18 cellular contexts compared by ENCODE assay signal in genomic region chr14:54728700-54729527, GRCh38.
DNase-seq lines count a peak whose midpoint lies in the region; ATAC-seq and TF ChIP-seq lines count a peak whose summit lies in the region.
"Had no signal": no experiment of that assay in that cellular context is flagged by ENCODE, and none has a peak within 500 bp of the region (broad histone marks: within the 10 kb centered on the region; RNA-seq: fewer than 3 reads in every experiment).

No MANE protein-coding gene starts in this region.

- no peaks in the 10 kb centered on the region for H3K9me3 Mint-ChIP-seq in activated naive CD8-positive, alpha-beta T cell treated with anti-CD3 and anti-CD28 coated beads for 36 hours
- H3K9me3 Mint-ChIP-seq in memory B cell (no peaks in the 10 kb centered on the region), type B pancreatic cell (no peaks in the 10 kb centered on the region)
- no peaks in the 10 kb centered on the region for H3K9me3 Mint-ChIP-seq in activated CD4-positive, alpha-beta memory T cell treated with anti-CD3 and anti-CD28 coated beads for 36 hours
- H3K9me3 Mint-ChIP-seq: activated naive CD4-positive, alpha-beta T cell treated with anti-CD3 and anti-CD28 coated beads, Interleukin-2, amount 50 U/mL, for 24 hours; neural progenitor cell had no signal

- H3K27me3 Mint-ChIP-seq in activated naive CD8-positive, alpha-beta T cell treated with anti-CD3 and anti-CD28 coated beads for 36 hours = peaks cover 15% of the 10 kb centered on the region
- H3K27me3 Mint-ChIP-seq in memory B cell (no peaks in the 10 kb centered on the region), type B pancreatic cell (no peaks in the 10 kb centered on the region)
- peaks cover 20% of the 10 kb centered on the region for H3K27me3 Mint-ChIP-seq in activated CD4-positive, alpha-beta memory T cell treated with anti-CD3 and anti-CD28 coated beads for 36 hours

- H3K27me3 ChIP-seq in cardiac muscle cell (no peaks in the 10 kb centered on the region), right cardiac atrium (ENCODE audit: control insufficient read depth, insufficient read depth) (no peaks in the 10 kb centered on the region), uterus (no peaks in the 10 kb centered on the region)
- H3K27me3 ChIP-seq: neural progenitor cell had no signal

- H3K4me3 ChIP-seq in cardiac muscle cell (no peak overlapping the region), right cardiac atrium (ENCODE audit: low read length) (no peak overlapping the region), uterus (no peak overlapping the region)
- H3K4me3 ChIP-seq: neural progenitor cell had no signal

- H3K36me3 ChIP-seq in cardiac muscle cell (no peaks in the 10 kb centered on the region), uterus (no peaks in the 10 kb centered on the region)
- H3K36me3 ChIP-seq: neural progenitor cell had no signal

- CTCF ChIA-PET in activated CD4-positive, alpha-beta memory T cell treated with anti-CD3 and anti-CD28 coated beads for 36 hours (lab: Charles Lee) = interaction anchor here (1.1 to 5.5 kb wide), 5 partner anchors 9 to 164 kb away, joined by 3 to 74 read pairs (median 4); partner anchors contain the start of gene SAMD4A

- no peak for ATAC-seq in right cardiac atrium
- ATAC-seq in memory B cell (ENCODE audit: low read depth) = no peak
- ATAC-seq in GM21619 (IDR thresholded peaks at IDR 0.05; ENCODE audit: unreplicated experiment) = no peak
- ATAC-seq: sciatic nerve had no signal

- peak overlapping the region; percentile 2 for H3K27ac Mint-ChIP-seq in activated naive CD8-positive, alpha-beta T cell treated with anti-CD3 and anti-CD28 coated beads for 36 hours
- H3K27ac Mint-ChIP-seq in memory B cell = peak overlapping the region; percentile 92
- H3K27ac Mint-ChIP-seq in activated CD4-positive, alpha-beta memory T cell treated with anti-CD3 and anti-CD28 coated beads for 36 hours = no peak overlapping the region
- no peak overlapping the region for H3K27ac Mint-ChIP-seq in type B pancreatic cell
- H3K27ac Mint-ChIP-seq: neural progenitor cell had no signal

- H3K9me3 ChIP-seq in cardiac muscle cell (ENCODE audit: low read depth) (no peaks in the 10 kb centered on the region), right cardiac atrium (ENCODE audit: control insufficient read depth, low read length) (no peaks in the 10 kb centered on the region), uterus (no peaks in the 10 kb centered on the region)
- H3K9me3 ChIP-seq: Caco-2 had no signal

- H3K4me1 Mint-ChIP-seq in activated naive CD8-positive, alpha-beta T cell treated with anti-CD3 and anti-CD28 coated beads for 36 hours = peaks cover 46% of the 10 kb centered on the region
- H3K4me1 Mint-ChIP-seq in memory B cell (peaks cover 14% of the 10 kb centered on the region), type B pancreatic cell (ENCODE audit: unreplicated experiment) (peaks cover 20% of the 10 kb centered on the region)
- H3K4me1 Mint-ChIP-seq in activated CD4-positive, alpha-beta memory T cell treated with anti-CD3 and anti-CD28 coated beads for 36 hours (ENCODE audit: low read depth) = peaks cover 38% of the 10 kb centered on the region

- DNase-seq in cardiac muscle cell (ENCODE audit: low read depth in 1 of 2, low spot score in 1 of 2) (peak in 1 of 2 donors; percentile 59), right cardiac atrium (no peak), memory B cell (ENCODE audit: low spot score in 2 of 2) (no peak), uterus (peak in 1 of 2 donors; percentile 49), type B pancreatic cell (ENCODE audit: extremely low spot score, unreplicated experiment) (no peak)
- no peak for DNase-seq in activated naive CD8-positive, alpha-beta T cell treated with anti-CD3 and anti-CD28 coated beads for 36 hours
- no peak for DNase-seq in activated CD4-positive, alpha-beta memory T cell treated with anti-CD3 and anti-CD28 coated beads for 36 hours
- DNase-seq: Caco-2; central memory CD4-positive, alpha-beta T cell; NCI-H774; RPMI8226; stimulated activated CD4-positive, alpha-beta T cell treated with anti-CD3 and anti-CD28 coated beads, Interleukin-4, amount 100 ng/mL, for 4 hours; SW 1271; trophoblast cell had no signal

- TF ChIP-seq POLR2A in uterus (IDR thresholded peaks at IDR 0.05) = no peak

- TF ChIP-seq CTCF in cardiac muscle cell (IDR thresholded peaks at IDR 0.05; ENCODE audit: low read depth, low read length) (no peak), uterus (IDR thresholded peaks at IDR 0.05) (no peak), type B pancreatic cell (conservative IDR thresholded peaks at IDR 0.05) (no peak)

- intact Hi-C loops in right cardiac atrium (cut with DNase I) = no loop called here
- intact Hi-C loops in uterus (cut with DNase I; ENCODE audit: low total_unique reads) = no loop called here
- intact Hi-C loops in activated CD4-positive, alpha-beta memory T cell treated with anti-CD3 and anti-CD28 coated beads for 36 hours (cut with micrococcal nuclease) = no loop called here

- H3K27ac ChIP-seq in cardiac muscle cell = peak overlapping the region; percentile 15
- no peak overlapping the region for H3K27ac ChIP-seq in right cardiac atrium (ENCODE audit: low read length)
- peak overlapping the region; percentile 50 to 68 for H3K27ac ChIP-seq in uterus
- H3K27ac ChIP-seq: neural progenitor cell had no signal

- 83% methylated on average over 9 of the region's 9 CpGs for WGBS in right cardiac atrium

- H3K4me3 Mint-ChIP-seq in activated naive CD8-positive, alpha-beta T cell treated with anti-CD3 and anti-CD28 coated beads for 36 hours = no peak overlapping the region
- H3K4me3 Mint-ChIP-seq in memory B cell (no peak overlapping the region), type B pancreatic cell (no peak overlapping the region)
- no peak overlapping the region for H3K4me3 Mint-ChIP-seq in activated CD4-positive, alpha-beta memory T cell treated with anti-CD3 and anti-CD28 coated beads for 36 hours
- H3K4me3 Mint-ChIP-seq: neural progenitor cell had no signal

- POLR2A ChIA-PET in activated CD4-positive, alpha-beta memory T cell treated with anti-CD3 and anti-CD28 coated beads for 36 hours (lab: Charles Lee) = no interaction called here

- H3K4me1 ChIP-seq in cardiac muscle cell (ENCODE audit: low read depth) = peaks cover 54% of the 10 kb centered on the region
- H3K4me1 ChIP-seq in right cardiac atrium (ENCODE audit: control insufficient read depth, insufficient read depth, low read length) = peaks cover 8% of the 10 kb centered on the region
- no peaks in the 10 kb centered on the region for H3K4me1 ChIP-seq in uterus

- peaks cover 2% of the 10 kb centered on the region for H3K36me3 Mint-ChIP-seq in activated naive CD8-positive, alpha-beta T cell treated with anti-CD3 and anti-CD28 coated beads for 36 hours
- H3K36me3 Mint-ChIP-seq in memory B cell (no peaks in the 10 kb centered on the region), type B pancreatic cell (no peaks in the 10 kb centered on the region)
- H3K36me3 Mint-ChIP-seq in activated CD4-positive, alpha-beta memory T cell treated with anti-CD3 and anti-CD28 coated beads for 36 hours = no peaks in the 10 kb centered on the region
- H3K36me3 Mint-ChIP-seq: activated naive CD4-positive, alpha-beta T cell treated with anti-CD3 and anti-CD28 coated beads, Interleukin-2, amount 50 U/mL, for 24 hours; neural progenitor cell had no signal

Comparison
In these comparisons a context has a peak if more than half of its experiments do, and no peak if none do; other contexts are left out.
1. H3K27ac Mint-ChIP-seq: peak in activated naive CD8-positive, alpha-beta T cell treated with anti-CD3 and anti-CD28 coated beads for 36 hours (single experiment) and memory B cell (single experiment); none in activated CD4-positive, alpha-beta memory T cell treated with anti-CD3 and anti-CD28 coated beads for 36 hours (single experiment) and type B pancreatic cell (single experiment).